In genomic region chr1:207516729-207517128, GRCh38 we compare ENCODE assay signal across 22 cellular contexts.
DNase-seq lines count a peak whose midpoint lies in the region; ATAC-seq, FAIRE-seq and TF ChIP-seq lines count a peak whose summit lies in the region.
"Had no signal": no experiment of that assay in that cellular context is flagged by ENCODE, and none has a peak within 500 bp of the region (broad histone marks: within the 10 kb centered on the region; RNA-seq: fewer than 3 reads in every experiment).

No MANE protein-coding gene starts in this region.

- CTCF ChIA-PET in HEK293 (lab: Yijun Ruan, JAX) = no interaction called here

- DNase-seq in NCI-H1092 treated with DMSO at 0.1 percent for 48 hours (lab: John Stamatoyannopoulos, UW) = no peak
- DNase-seq in NK-92 treated with Interleukin-12 subunit alpha and Interleukin-12 subunit beta, amount 100 ng/mL, for 24 hours (lab: John Stamatoyannopoulos, UW) = no peak
- DNase-seq: 8988T; ACHN; BE2C; C1 segment of cervical spinal cord; CD4-positive, alpha-beta memory T cell; CD4-positive, CD25-positive, alpha-beta regulatory T cell; CD8-positive, alpha-beta memory T cell; COR-L47; DMS 273 treated with DMSO at 0.1 percent for 48 hours; DMS153; DMS79; DND-41; EL; GF-D8 had no signal

- FAIRE-seq in TTC549 (lab: Jason Lieb, UNC) (peak; percentile 87), endometrium (lab: Jason Lieb, UNC) (peak; percentile 37)

- no peaks in the 10 kb centered on the region for H3K4me1 ChIP-seq in HEK293 (ENCODE audit: control insufficient read depth, insufficient read depth, low read length)
- H3K4me1 ChIP-seq: BE2C, BLaER1 had no signal

- POLR2A ChIA-PET in HEK293 (lab: Yijun Ruan, JAX) = no interaction called here

- no peak overlapping the region for H3K27ac ChIP-seq in HEK293 (ENCODE audit: extremely low read depth, low read depth, low read length)
- H3K27ac ChIP-seq: BLaER1 had no signal

- ATAC-seq in GM18870 (IDR thresholded peaks at IDR 0.05; ENCODE audit: unreplicated experiment) (no peak), HG02981 (IDR thresholded peaks at IDR 0.05; ENCODE audit: unreplicated experiment) (no peak)

- no peak for TF ChIP-seq CTCF in HEK293 (tag by site-specific recombination; IDR thresholded peaks at IDR 0.05)

- no peak overlapping the region for H3K4me3 ChIP-seq in HEK293 (ENCODE audit: low read depth, low read length)
- H3K4me3 ChIP-seq: BLaER1 had no signal

- H3K9me3 ChIP-seq in HEK293 (ENCODE audit: control insufficient read depth, insufficient read depth, low read depth, low read length) = no peaks in the 10 kb centered on the region
- H3K9me3 ChIP-seq: BE2C, BLaER1 had no signal

- H3K36me3 ChIP-seq in HEK293 (ENCODE audit: control insufficient read depth in 2 of 2, insufficient read depth in 1 of 2, low read length in 2 of 2) = no peaks in the 10 kb centered on the region
- H3K36me3 ChIP-seq: BE2C, BLaER1 had no signal

TF ChIP-seq in HEK293, 187 proteins besides CTCF, POLR2A, EP300 and RAD21:
- TF ChIP-seq SETDB1 (IDR thresholded peaks at IDR 0.05; ENCODE audit: insufficient read length, low read length) (peak; percentile 13), ZNF394 (tag by site-specific recombination; IDR thresholded peaks at IDR 0.05; ENCODE audit: borderline replicate concordance) (no peak)
TF ChIP-seq in HEK293: peak in this region for 1.
